In the genomic region with DNA sequence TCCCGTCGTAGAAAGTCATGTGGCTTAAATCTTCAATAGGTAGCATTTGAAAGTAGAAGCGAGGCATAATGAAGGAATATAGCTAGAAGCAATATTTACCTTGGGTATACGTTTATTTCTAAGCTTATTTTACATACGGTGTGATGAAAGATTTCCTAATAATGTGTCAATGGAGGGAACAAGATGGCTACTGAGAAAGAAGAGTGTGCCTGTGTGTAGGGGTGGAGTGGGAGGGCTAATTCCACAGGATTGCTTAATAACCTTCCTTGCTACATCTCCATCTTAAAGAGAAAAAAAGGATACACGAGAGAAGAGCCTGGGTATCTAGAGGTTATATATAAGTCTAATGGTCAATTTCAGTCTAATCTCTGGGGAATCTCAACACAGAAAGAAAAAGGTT, we compare ENCODE assay signal across 1 cellular context.
TF ChIP-seq lines count a peak whose summit lies in the region.

No MANE protein-coding gene starts in this region.

TF ChIP-seq in HepG2, 621 proteins besides CTCF, POLR2A, EP300 and RAD21:
- TF ChIP-seq, protein P1, sequence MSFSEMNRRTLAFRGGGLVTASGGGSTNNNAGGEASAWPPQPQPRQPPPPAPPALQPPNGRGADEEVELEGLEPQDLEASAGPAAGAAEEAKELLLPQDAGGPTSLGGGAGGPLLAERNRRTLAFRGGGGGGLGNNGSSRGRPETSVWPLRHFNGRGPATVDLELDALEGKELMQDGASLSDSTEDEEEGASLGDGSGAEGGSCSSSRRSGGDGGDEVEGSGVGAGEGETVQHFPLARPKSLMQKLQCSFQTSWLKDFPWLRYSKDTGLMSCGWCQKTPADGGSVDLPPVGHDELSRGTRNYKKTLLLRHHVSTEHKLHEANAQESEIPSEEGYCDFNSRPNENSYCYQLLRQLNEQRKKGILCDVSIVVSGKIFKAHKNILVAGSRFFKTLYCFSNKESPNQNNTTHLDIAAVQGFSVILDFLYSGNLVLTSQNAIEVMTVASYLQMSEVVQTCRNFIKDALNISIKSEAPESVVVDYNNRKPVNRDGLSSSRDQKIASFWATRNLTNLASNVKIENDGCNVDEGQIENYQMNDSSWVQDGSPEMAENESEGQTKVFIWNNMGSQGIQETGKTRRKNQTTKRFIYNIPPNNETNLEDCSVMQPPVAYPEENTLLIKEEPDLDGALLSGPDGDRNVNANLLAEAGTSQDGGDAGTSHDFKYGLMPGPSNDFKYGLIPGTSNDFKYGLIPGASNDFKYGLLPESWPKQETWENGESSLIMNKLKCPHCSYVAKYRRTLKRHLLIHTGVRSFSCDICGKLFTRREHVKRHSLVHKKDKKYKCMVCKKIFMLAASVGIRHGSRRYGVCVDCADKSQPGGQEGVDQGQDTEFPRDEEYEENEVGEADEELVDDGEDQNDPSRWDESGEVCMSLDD (CRISPR knock-in tag; IDR thresholded peaks at IDR 0.05; ENCODE audit: borderline replicate concordance): no peak
- no peak for TF ChIP-seq TIGD3 (CRISPR knock-in tag; IDR thresholded peaks at IDR 0.05; ENCODE audit: borderline replicate concordance)
- no peak for TF ChIP-seq ZNF251 (CRISPR knock-in tag; IDR thresholded peaks at IDR 0.05)
- peak; percentile 41; the same call in 1 of the 2 replicates for TF ChIP-seq CEBPG (CRISPR knock-in tag; IDR thresholded peaks at IDR 0.05)
- TF ChIP-seq PPARG (CRISPR knock-in tag; conservative IDR thresholded peaks at IDR 0.05): no peak
- TF ChIP-seq ZNF644 (CRISPR knock-in tag; IDR thresholded peaks at IDR 0.05; ENCODE audit: low read depth): 0 out of 2 replicates have a peak, but pooled peaks have one; percentile 6
- no peak for TF ChIP-seq NFE2L1 (CRISPR knock-in tag; IDR thresholded peaks at IDR 0.05; ENCODE audit: borderline replicate concordance)
- no peak for TF ChIP-seq ZZZ3 (CRISPR knock-in tag; IDR thresholded peaks at IDR 0.05; ENCODE audit: borderline replicate concordance)
- no peak for TF ChIP-seq TRIM24 (CRISPR knock-in tag; IDR thresholded peaks at IDR 0.05)
- TF ChIP-seq MXI1 (IDR thresholded peaks at IDR 0.05; ENCODE audit: borderline replicate concordance, low read depth, low read length): no peak
- TF ChIP-seq CEBPB (IDR thresholded peaks at IDR 0.05; ENCODE audit: borderline replicate concordance, low read depth, low read length): 0 out of 2 replicates have a peak, but pooled peaks have one; percentile 22
- TF ChIP-seq, protein P2, sequence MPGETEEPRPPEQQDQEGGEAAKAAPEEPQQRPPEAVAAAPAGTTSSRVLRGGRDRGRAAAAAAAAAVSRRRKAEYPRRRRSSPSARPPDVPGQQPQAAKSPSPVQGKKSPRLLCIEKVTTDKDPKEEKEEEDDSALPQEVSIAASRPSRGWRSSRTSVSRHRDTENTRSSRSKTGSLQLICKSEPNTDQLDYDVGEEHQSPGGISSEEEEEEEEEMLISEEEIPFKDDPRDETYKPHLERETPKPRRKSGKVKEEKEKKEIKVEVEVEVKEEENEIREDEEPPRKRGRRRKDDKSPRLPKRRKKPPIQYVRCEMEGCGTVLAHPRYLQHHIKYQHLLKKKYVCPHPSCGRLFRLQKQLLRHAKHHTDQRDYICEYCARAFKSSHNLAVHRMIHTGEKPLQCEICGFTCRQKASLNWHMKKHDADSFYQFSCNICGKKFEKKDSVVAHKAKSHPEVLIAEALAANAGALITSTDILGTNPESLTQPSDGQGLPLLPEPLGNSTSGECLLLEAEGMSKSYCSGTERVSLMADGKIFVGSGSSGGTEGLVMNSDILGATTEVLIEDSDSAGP (CRISPR knock-in tag; IDR thresholded peaks at IDR 0.05; ENCODE audit: borderline replicate concordance): 0 out of 2 replicates have a peak, but pooled peaks have one; percentile 3
- TF ChIP-seq ZNF672 (CRISPR knock-in tag; IDR thresholded peaks at IDR 0.05): no peak
- peak; percentile 95 for TF ChIP-seq ZSCAN25 (CRISPR knock-in tag; IDR thresholded peaks at IDR 0.05)
- TF ChIP-seq, protein P3, sequence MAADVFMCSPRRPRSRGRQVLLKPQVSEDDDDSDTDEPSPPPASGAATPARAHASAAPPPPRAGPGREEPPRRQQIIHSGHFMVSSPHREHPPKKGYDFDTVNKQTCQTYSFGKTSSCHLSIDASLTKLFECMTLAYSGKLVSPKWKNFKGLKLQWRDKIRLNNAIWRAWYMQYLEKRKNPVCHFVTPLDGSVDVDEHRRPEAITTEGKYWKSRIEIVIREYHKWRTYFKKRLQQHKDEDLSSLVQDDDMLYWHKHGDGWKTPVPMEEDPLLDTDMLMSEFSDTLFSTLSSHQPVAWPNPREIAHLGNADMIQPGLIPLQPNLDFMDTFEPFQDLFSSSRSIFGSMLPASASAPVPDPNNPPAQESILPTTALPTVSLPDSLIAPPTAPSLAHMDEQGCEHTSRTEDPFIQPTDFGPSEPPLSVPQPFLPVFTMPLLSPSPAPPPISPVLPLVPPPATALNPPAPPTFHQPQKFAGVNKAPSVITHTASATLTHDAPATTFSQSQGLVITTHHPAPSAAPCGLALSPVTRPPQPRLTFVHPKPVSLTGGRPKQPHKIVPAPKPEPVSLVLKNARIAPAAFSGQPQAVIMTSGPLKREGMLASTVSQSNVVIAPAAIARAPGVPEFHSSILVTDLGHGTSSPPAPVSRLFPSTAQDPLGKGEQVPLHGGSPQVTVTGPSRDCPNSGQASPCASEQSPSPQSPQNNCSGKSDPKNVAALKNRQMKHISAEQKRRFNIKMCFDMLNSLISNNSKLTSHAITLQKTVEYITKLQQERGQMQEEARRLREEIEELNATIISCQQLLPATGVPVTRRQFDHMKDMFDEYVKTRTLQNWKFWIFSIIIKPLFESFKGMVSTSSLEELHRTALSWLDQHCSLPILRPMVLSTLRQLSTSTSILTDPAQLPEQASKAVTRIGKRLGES (CRISPR knock-in tag; IDR thresholded peaks at IDR 0.05; ENCODE audit: borderline replicate concordance): no peak
